ENCODE assay signal across 8 cellular contexts in genomic region chr13:32538234-32538620, GRCh38. TPM values are rescaled to one million over a fixed set of nuclear protein-coding genes. Genes with fewer than 3 reads are reported as not detected.
DNase-seq lines count a peak whose midpoint lies in the region; TF ChIP-seq lines count a peak whose summit lies in the region.

No MANE protein-coding gene starts in this region.

- in situ Hi-C loops in astrocyte of the spinal cord (cut with HindIII; ENCODE audit: low sequenced_read_pairs), result no loop called here

- H3K4me3 Mint-ChIP-seq in T-helper 1 cell treated with Interleukin-12 subunit alpha and Interleukin-12 subunit beta and Interleukin-4 antibody, amounts not matched to agents 30 μg/mL and 1 μg/mL, for 36 hours, result peak overlapping the region; percentile 96

- H3K27me3 ChIP-seq in H7 (ENCODE audit: control insufficient read depth, insufficient read depth, low read length), result no peaks in the 10 kb centered on the region
- H3K27me3 ChIP-seq in Karpas-422 (ENCODE audit: low read length), result no peaks in the 10 kb centered on the region
- no peaks in the 10 kb centered on the region for H3K27me3 ChIP-seq in spleen (replicated peaks in 1 of 7)

- intact Hi-C loops in spleen (cut with DNase I; ENCODE audit: low total_unique reads), result no loop called here

- peak overlapping the region; percentile 72 for H3K27ac ChIP-seq in Karpas-422 (ENCODE audit: low read length)
- H3K27ac ChIP-seq in spleen, result peak overlapping the region; percentile 94 to 98 (median 96)

- WGBS in spleen, 5 donors, result 0 to 1% (median 0%) methylated on average over 20 of the region's 20 CpGs

- H3K9me3 ChIP-seq in Karpas-422 (ENCODE audit: low read length) (no peaks in the 10 kb centered on the region), iPS-18c (ENCODE audit: control insufficient read depth, insufficient read depth, low read length) (no peaks in the 10 kb centered on the region), spleen (no peaks in the 10 kb centered on the region)

- peaks cover 52% of the 10 kb centered on the region for H3K79me2 ChIP-seq in Karpas-422 (ENCODE audit: low read length)

- H3K4me3 ChIP-seq in H7 (ENCODE audit: insufficient read depth, low read depth, low read length), result peak overlapping the region; percentile 91
- peak overlapping the region; percentile 92 for H3K4me3 ChIP-seq in Karpas-422 (ENCODE audit: low read length)
- H3K4me3 ChIP-seq in astrocyte of the spinal cord (ENCODE audit: low read depth, low read length), result peak overlapping the region; percentile 82
- peak overlapping the region; percentile 89 for H3K4me3 ChIP-seq in iPS-18c (ENCODE audit: insufficient read depth, low read depth, low read length)
- H3K4me3 ChIP-seq in spleen, result peak overlapping the region; percentile 58 to 87 (median 69)

- no peaks in the 10 kb centered on the region for H4K20me1 ChIP-seq in Karpas-422 (ENCODE audit: insufficient read depth, low read depth, low read length)

- H3K27me3 Mint-ChIP-seq in T-helper 1 cell treated with Interleukin-12 subunit alpha and Interleukin-12 subunit beta and Interleukin-4 antibody, amounts not matched to agents 30 μg/mL and 1 μg/mL, for 36 hours (ENCODE audit: low read depth), result no peaks in the 10 kb centered on the region

- DNase-seq in T-helper 1 cell (no peak), H7 (peak; percentile 8), Karpas-422 (peak; percentile 49), astrocyte of the spinal cord (ENCODE audit: low read depth, low spot score) (no peak), spleen (peak; percentile 86), OCI-M1 (lab: John Stamatoyannopoulos, UW) (no peak)

- H3K9ac ChIP-seq in Karpas-422 (ENCODE audit: low read length), result peak overlapping the region; percentile 94

- H3K9me2 ChIP-seq in Karpas-422 (replicated peaks; ENCODE audit: insufficient read depth, low read length), result no peaks in the 10 kb centered on the region; the same call in 1 of the 2 replicates

- H3K9me3 Mint-ChIP-seq in T-helper 1 cell treated with Interleukin-12 subunit alpha and Interleukin-12 subunit beta and Interleukin-4 antibody, amounts not matched to agents 30 μg/mL and 1 μg/mL, for 36 hours, result no peaks in the 10 kb centered on the region

- H3K27ac Mint-ChIP-seq in T-helper 1 cell treated with Interleukin-12 subunit alpha and Interleukin-12 subunit beta and Interleukin-4 antibody, amounts not matched to agents 30 μg/mL and 1 μg/mL, for 36 hours, result peak overlapping the region; percentile 99

- H3K36me3 ChIP-seq in H7 (replicated peaks; ENCODE audit: control insufficient read depth, insufficient read depth, low read length), result peaks cover 4% of the 10 kb centered on the region
- peaks cover 32% of the 10 kb centered on the region for H3K36me3 ChIP-seq in Karpas-422 (ENCODE audit: insufficient read depth, low read length)
- peaks cover 0 to 31% (median 17%) of the 10 kb centered on the region in 6 donors for H3K36me3 ChIP-seq in spleen

- H3K36me3 Mint-ChIP-seq in T-helper 1 cell treated with Interleukin-12 subunit alpha and Interleukin-12 subunit beta and Interleukin-4 antibody, amounts not matched to agents 30 μg/mL and 1 μg/mL, for 36 hours (ENCODE audit: low read depth), result peaks cover 35% of the 10 kb centered on the region

- no peak for TF ChIP-seq CTCF in astrocyte of the spinal cord (IDR thresholded peaks at IDR 0.05; ENCODE audit: low read depth, low read length)
- TF ChIP-seq CTCF in spleen (IDR thresholded peaks at IDR 0.05 in 8 of 11, conservative IDR thresholded peaks at IDR 0.05 in 3 of 11), result no peak

- H3K4me1 Mint-ChIP-seq in T-helper 1 cell treated with Interleukin-12 subunit alpha and Interleukin-12 subunit beta and Interleukin-4 antibody, amounts not matched to agents 30 μg/mL and 1 μg/mL, for 36 hours (ENCODE audit: low read depth), result peaks cover 36% of the 10 kb centered on the region

- H2AFZ ChIP-seq in Karpas-422 (ENCODE audit: low read length), result peak overlapping the region; percentile 47

- no peak for TF ChIP-seq POLR2A in spleen (IDR thresholded peaks at IDR 0.05)

- H3K4me2 ChIP-seq in Karpas-422 (ENCODE audit: low read depth, low read length, poor library complexity, severe bottlenecking), result peak overlapping the region; percentile 94

- H3K4me1 ChIP-seq in Karpas-422 (ENCODE audit: low read length) (peaks cover 27% of the 10 kb centered on the region), spleen (peaks cover 38 to 55% (median 49%) of the 10 kb centered on the region in 6 donors)

RNA-seq across cellular contexts. Expression of gene N4BP2L2, which starts 0.4 kb away (rescaled TPM):
- 42.5 and 64.9 TPM in 2 replicates for total RNA-seq in H7 (2014; rRNA removed; shearing (Covaris generic))
- 71.2 and 138 TPM in 2 replicates for total RNA-seq in Karpas-422 (2014; rRNA removed; shearing (Covaris generic); ENCODE audit: low replicate concordance)
- 100 to 1,000 TPM; 166 to 506 (median 198) TPM for total RNA-seq in spleen
- 10 to 100 TPM; 49.3 to 72.9 (median 70.3) TPM for polyA plus RNA-seq in spleen

RNA-seq across cellular contexts. Expression of gene PDS5B, which starts 48.0 kb away (rescaled TPM):
- total RNA-seq in H7 (2014; rRNA removed; shearing (Covaris generic)), result 14.2 and 20.4 TPM in 2 replicates
- total RNA-seq in Karpas-422 (2014; rRNA removed; shearing (Covaris generic); ENCODE audit: low replicate concordance), result 30.5 and 61.2 TPM in 2 replicates
- total RNA-seq in spleen, result 10 to 100 TPM; 48.7 to 65.9 (median 55.7) TPM
- polyA plus RNA-seq in spleen, result 1 to 10 TPM; 4.5 to 8.1 (median 6.1) TPM

Comparison
In these comparisons a context has a peak if more than half of its experiments do, and no peak if none do; other contexts are left out.
1. DNase-seq: peak in H7 (single experiment), Karpas-422 (single experiment) and spleen (single experiment); none in T-helper 1 cell (0 of 5), astrocyte of the spinal cord (single experiment) and OCI-M1 (single experiment).
2. Peak in every context shown above with its lines, with median percentiles within 50 percentile points of each other: H3K4me3 ChIP-seq.